ENCODE assay signal across 8 cellular contexts in the genomic region with DNA sequence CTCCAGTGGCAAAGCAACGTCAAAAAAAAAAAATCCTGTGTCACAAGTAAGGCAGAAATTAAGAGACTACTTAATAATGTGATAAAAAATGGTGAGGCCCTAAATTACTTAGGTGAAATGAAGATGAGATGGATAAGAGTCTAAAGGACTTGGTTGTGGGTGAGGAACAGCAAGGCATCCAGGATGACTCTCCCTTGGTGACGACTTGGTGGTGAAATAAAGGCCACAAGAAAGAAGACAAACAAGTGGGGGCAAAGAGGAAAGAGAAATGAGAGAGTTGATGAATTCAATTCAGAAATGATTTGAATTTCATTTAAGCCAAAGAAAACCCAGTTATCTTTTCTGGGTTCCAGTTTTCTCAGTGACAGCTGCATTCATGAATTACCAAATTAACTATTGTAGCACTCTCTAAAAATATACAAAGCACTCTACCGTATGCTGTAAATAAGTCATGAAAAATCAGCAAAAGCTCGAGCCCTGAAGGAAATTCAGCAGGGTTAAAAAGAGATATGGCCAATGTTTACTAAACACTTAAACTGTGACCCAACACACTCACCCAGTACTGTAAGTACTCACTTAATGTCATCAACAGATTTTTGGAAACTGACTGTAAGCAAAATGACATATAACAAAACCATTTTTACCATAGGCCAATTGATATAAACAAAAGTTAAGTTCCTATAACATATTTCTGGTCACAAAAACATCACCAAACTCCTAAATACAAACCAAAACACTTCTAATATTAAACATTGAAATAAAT. TPM values are rescaled to one million over a fixed set of nuclear protein-coding genes. Genes with fewer than 3 reads are reported as not detected.
DNase-seq lines count a peak whose midpoint lies in the region; TF ChIP-seq lines count a peak whose summit lies in the region.

No MANE protein-coding gene starts in this region.

- TF ChIP-seq CTCF in smooth muscle cell (IDR thresholded peaks at IDR 0.05; ENCODE audit: borderline replicate concordance, insufficient read depth, poor library complexity, severe bottlenecking) (no peak), ascending aorta (IDR thresholded peaks at IDR 0.05) (no peak), ovary (IDR thresholded peaks at IDR 0.05) (no peak)

- no peak for TF ChIP-seq POLR2A in ovary (IDR thresholded peaks at IDR 0.05)

- H3K27ac ChIP-seq in esophagus (ENCODE audit: low read depth in 2 of 2, low read length in 1 of 2) (peak overlapping the region; percentile 61 to 85), smooth muscle cell (ENCODE audit: low read depth) (peak overlapping the region; percentile 87), ascending aorta (no peak overlapping the region), ovary (no peak overlapping the region)

- WGBS in esophagus, 2 donors = 46 to 48% methylated on average over 4 of the region's 4 CpGs
- 53% methylated on average over 4 of the region's 4 CpGs for WGBS in smooth muscle cell (ENCODE audit: low lambda C conversion rate)
- WGBS in ovary, 3 donors = 51 to 61% (median 53%) methylated on average over 4 of the region's 4 CpGs

- H4K20me1 ChIP-seq in smooth muscle cell (ENCODE audit: low read depth) = no peaks in the 10 kb centered on the region

- H3K9me3 Mint-ChIP-seq in activated CD4-positive, alpha-beta T cell treated with anti-CD3 and anti-CD28 coated beads, Interleukin-2, amount 10 ng/mL, durations not matched to agents 24 days and 14 days = no peaks in the 10 kb centered on the region

- H3K9me3 ChIP-seq in esophagus (ENCODE audit: control insufficient read depth in 2 of 2, insufficient read depth in 1 of 2, low read depth in 1 of 2, low read length in 1 of 2) (no peaks in the 10 kb centered on the region), smooth muscle cell (replicated peaks; ENCODE audit: low read depth) (no peaks in the 10 kb centered on the region), ascending aorta (no peaks in the 10 kb centered on the region), ovary (no peaks in the 10 kb centered on the region)

- no peaks in the 10 kb centered on the region for H3K27me3 ChIP-seq in esophagus (ENCODE audit: control insufficient read depth in 1 of 2, insufficient read depth in 2 of 2, low read length in 2 of 2)
- no peaks in the 10 kb centered on the region for H3K27me3 ChIP-seq in smooth muscle cell (ENCODE audit: low read depth)
- no peaks in the 10 kb centered on the region for H3K27me3 ChIP-seq in ascending aorta
- no peaks in the 10 kb centered on the region for H3K27me3 ChIP-seq in ovary

- intact Hi-C loops in activated CD4-positive, alpha-beta T cell treated with anti-CD3 and anti-CD28 coated beads, Interleukin-2, amount 10 ng/mL, durations not matched to agents 24 days and 14 days (cut with micrococcal nuclease) = loop anchor here (2.0 to 10.0 kb wide), 2 partner anchors 16 to 1122 kb away; a partner anchor contains a TSS
- intact Hi-C loops in ascending aorta (cut with DNase I) = loop anchor here (5.0 to 10.0 kb wide), 5 partner anchors 270 to 1848 kb away; a partner anchor contains a TSS
- intact Hi-C loops in ovary (cut with DNase I) = loop anchor here in 2 of 4 donors (10.0 kb wide), 2 partner anchors 92 to 268 kb away; a partner anchor contains a TSS

- no peak overlapping the region for H3K4me3 ChIP-seq in esophagus (ENCODE audit: low read depth in 1 of 2, low read length in 2 of 2)
- H3K4me3 ChIP-seq in smooth muscle cell = peak overlapping the region; percentile 72
- no peak overlapping the region for H3K4me3 ChIP-seq in ascending aorta
- H3K4me3 ChIP-seq in ovary = no peak overlapping the region

- peaks cover 17% of the 10 kb centered on the region for H3K4me1 Mint-ChIP-seq in activated CD4-positive, alpha-beta T cell treated with anti-CD3 and anti-CD28 coated beads, Interleukin-2, amount 10 ng/mL, durations not matched to agents 24 days and 14 days

- peaks cover 59% of the 10 kb centered on the region for H3K79me2 ChIP-seq in smooth muscle cell (ENCODE audit: low read depth)

- H3K27ac Mint-ChIP-seq in activated CD4-positive, alpha-beta T cell treated with anti-CD3 and anti-CD28 coated beads, Interleukin-2, amount 10 ng/mL, durations not matched to agents 24 days and 14 days = peak overlapping the region; percentile 88

- H3K4me1 ChIP-seq in esophagus (ENCODE audit: control insufficient read depth in 2 of 2, insufficient read depth in 2 of 2, low read length in 1 of 2) (peaks cover 0 to 9% of the 10 kb centered on the region in 2 donors), smooth muscle cell (ENCODE audit: low read depth) (peaks cover 33% of the 10 kb centered on the region), ascending aorta (peaks cover 0 to 14% of the 10 kb centered on the region in 2 donors), ovary (ENCODE audit: insufficient read depth) (no peaks in the 10 kb centered on the region)

- H3K36me3 ChIP-seq in esophagus (ENCODE audit: control insufficient read depth in 2 of 2, insufficient read depth in 2 of 2, low read length in 1 of 2) (no peaks in the 10 kb centered on the region), smooth muscle cell (ENCODE audit: low read depth) (no peaks in the 10 kb centered on the region), ascending aorta (peaks cover 0 to 12% of the 10 kb centered on the region in 2 donors), ovary (no peaks in the 10 kb centered on the region)

- H3K27me3 Mint-ChIP-seq in activated CD4-positive, alpha-beta T cell treated with anti-CD3 and anti-CD28 coated beads, Interleukin-2, amount 10 ng/mL, durations not matched to agents 24 days and 14 days = no peaks in the 10 kb centered on the region

- H3K4me3 Mint-ChIP-seq in activated CD4-positive, alpha-beta T cell treated with anti-CD3 and anti-CD28 coated beads, Interleukin-2, amount 10 ng/mL, durations not matched to agents 24 days and 14 days = peak overlapping the region; percentile 82

- peaks cover 43% of the 10 kb centered on the region for H3K36me3 Mint-ChIP-seq in activated CD4-positive, alpha-beta T cell treated with anti-CD3 and anti-CD28 coated beads, Interleukin-2, amount 10 ng/mL, durations not matched to agents 24 days and 14 days (ENCODE audit: low read depth)

- peak overlapping the region; percentile 92 for H3K4me2 ChIP-seq in smooth muscle cell

- no peak for DNase-seq in activated CD4-positive, alpha-beta T cell treated with anti-CD3 and anti-CD28 coated beads, Interleukin-2, amount 10 ng/mL, durations not matched to agents 24 days and 14 days
- no peak for DNase-seq in activated CD4-positive, alpha-beta T cell treated with anti-CD3 and anti-CD28 coated beads, Interleukin-2, amount 50 U/mL, for 48 hours
- DNase-seq in RPMI8226 = peak; percentile 11
- no peak for DNase-seq in smooth muscle cell (lab: John Stamatoyannopoulos, UW; ENCODE audit: unreplicated experiment)
- no peak for DNase-seq in ascending aorta (ENCODE audit: low spot score in 2 of 2)
- DNase-seq in stimulated activated naive CD4-positive, alpha-beta T cell (lab: John Stamatoyannopoulos, UW) = no peak
- DNase-seq in ovary = no peak

- peaks cover 5% of the 10 kb centered on the region for H3F3A ChIP-seq in smooth muscle cell (ENCODE audit: low read depth)

- H3K9ac ChIP-seq in smooth muscle cell (ENCODE audit: low read depth) = peak overlapping the region; percentile 16

- TF ChIP-seq EP300 in ovary (IDR thresholded peaks at IDR 0.05) = no peak

- peak overlapping the region; percentile 98 for H2AFZ ChIP-seq in smooth muscle cell (ENCODE audit: low read depth)

RNA-seq across cellular contexts. Expression of a gene that starts 1.4 kb away (rescaled TPM):
- 33.1 and 42.9 TPM in 2 replicates for total RNA-seq in activated CD4-positive, alpha-beta T cell treated with anti-CD3 and anti-CD28 coated beads, Interleukin-2, amount 10 ng/mL, durations not matched to agents 24 days and 14 days
- polyA plus RNA-seq in esophagus (10 to 100 TPM; 11.4 to 13.8 TPM), smooth muscle cell (14.5 and 20.9 TPM in 2 replicates), ovary (10 to 100 TPM in 1 of 2 donors, 1 to 10 TPM in 1; 4.5 to 14.3 TPM)
- total RNA-seq in smooth muscle cell (26.8 and 29.2 TPM in 2 replicates), ascending aorta (6.7 TPM), ovary (10 to 100 TPM; 10.8 to 33.0 (median 17.9) TPM)

RNA-seq across cellular contexts. Expression of a gene that starts 1.6 kb away (rescaled TPM):
- 27.3 and 27.4 TPM in 2 replicates for total RNA-seq in activated CD4-positive, alpha-beta T cell treated with anti-CD3 and anti-CD28 coated beads, Interleukin-2, amount 10 ng/mL, durations not matched to agents 24 days and 14 days
- polyA plus RNA-seq in esophagus (1 to 10 TPM; 2.5 to 3.3 TPM), smooth muscle cell (4.3 TPM in 2 replicates), ovary (10 to 100 TPM in 1 of 2 donors, 1 to 10 TPM in 1; 6.7 to 13.8 TPM)
- total RNA-seq in smooth muscle cell (16.0 and 17.2 TPM in 2 replicates), ascending aorta (22.6 TPM), ovary (10 to 100 TPM; 12.3 to 20.2 (median 17.9) TPM)

Comparison
In these comparisons a context has a peak if more than half of its experiments do, and no peak if none do; other contexts are left out.
1. H3K27ac ChIP-seq: peak in esophagus (2 of 2) and smooth muscle cell (single experiment); none in ascending aorta (0 of 2) and ovary (0 of 2).